ENCODE assay signal across 25 cellular contexts in the genomic region with DNA sequence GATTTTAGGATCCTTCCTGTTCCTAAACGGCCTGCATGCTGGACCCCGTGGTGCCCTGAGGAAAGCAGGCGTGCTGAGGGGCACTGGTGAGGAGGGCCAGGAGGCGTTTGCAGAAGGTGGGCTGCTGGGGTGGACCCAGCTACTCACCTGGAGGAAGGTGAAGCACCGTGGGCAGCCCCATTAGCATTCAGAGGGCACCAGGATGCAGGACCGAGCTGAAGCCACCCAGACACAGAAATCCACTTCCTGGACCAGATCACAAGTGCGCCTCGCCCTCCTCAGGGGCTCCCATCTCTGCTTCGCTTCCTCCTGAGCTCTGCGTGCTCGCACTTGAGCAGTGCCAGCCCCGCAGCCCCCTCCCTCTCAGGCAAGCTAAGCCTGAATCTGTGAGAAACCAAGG.
"Had no signal": no experiment of that assay in that cellular context is flagged by ENCODE, and none has a peak within 500 bp of the region (broad histone marks: within the 10 kb centered on the region; RNA-seq: fewer than 3 reads in every experiment).

No MANE protein-coding gene starts in this region.

- H3K4me3 ChIP-seq: left lung, lower lobe of right lung, neural progenitor cell, pancreas, psoas muscle, sigmoid colon, spleen, stomach, testis, thyroid gland, transverse colon, upper lobe of left lung, vagina had no signal

- H3K9me3 ChIP-seq: left lung, lower lobe of right lung, pancreas, psoas muscle, sigmoid colon, spleen, stomach, testis, thyroid gland, transverse colon, upper lobe of left lung, vagina had no signal

- H3K4me1 Mint-ChIP-seq: mesothelial cell of epicardium; naive B cell; natural killer cell; stimulated activated effector memory CD8-positive, alpha-beta T cell treated with anti-CD3 and anti-CD28 coated beads, Interleukin-12 subunit alpha, Interleukin-12 subunit beta, amount 100 ng/mL, for 72 hours had no signal

- H3K27ac ChIP-seq: left lung, lower lobe of right lung, neural progenitor cell, pancreas, psoas muscle, sigmoid colon, spleen, stomach, testis, thyroid gland, transverse colon, upper lobe of left lung, vagina had no signal

- H3K36me3 ChIP-seq: left lung, lower lobe of right lung, neural progenitor cell, pancreas, sigmoid colon, spleen, stomach, thyroid gland, transverse colon, upper lobe of left lung, vagina had no signal

- DNase-seq: hippocampal formation; left colon; left lung; lower lobe of right lung; mammary epithelial cell; mesendoderm; naive B cell; natural killer cell; nephron progenitor cell; pancreas; psoas muscle; sigmoid colon; small intestine; spleen; stimulated activated CD4-positive, alpha-beta T cell treated with anti-CD3 and anti-CD28 coated beads, Interleukin-4, amount 100 ng/mL, for 24 hours; stimulated activated naive CD4-positive, alpha-beta T cell; stomach; testis; thyroid gland; transverse colon; upper lobe of left lung had no signal

- H3K4me3 Mint-ChIP-seq: mesothelial cell of epicardium; naive B cell; natural killer cell; nephron progenitor cell; neural progenitor cell; stimulated activated effector memory CD8-positive, alpha-beta T cell treated with anti-CD3 and anti-CD28 coated beads, Interleukin-12 subunit alpha, Interleukin-12 subunit beta, amount 100 ng/mL, for 72 hours had no signal

- H3K27me3 ChIP-seq: neural progenitor cell, pancreas, sigmoid colon, stomach, testis, thyroid gland, transverse colon, upper lobe of left lung, vagina had no signal

- H3K27ac Mint-ChIP-seq: mesothelial cell of epicardium; natural killer cell; neural progenitor cell; stimulated activated effector memory CD8-positive, alpha-beta T cell treated with anti-CD3 and anti-CD28 coated beads, Interleukin-12 subunit alpha, Interleukin-12 subunit beta, amount 100 ng/mL, for 72 hours had no signal

- H3K36me3 Mint-ChIP-seq: mesothelial cell of epicardium; naive B cell; natural killer cell; neural progenitor cell; stimulated activated effector memory CD8-positive, alpha-beta T cell treated with anti-CD3 and anti-CD28 coated beads, Interleukin-12 subunit alpha, Interleukin-12 subunit beta, amount 100 ng/mL, for 72 hours had no signal

- H3K4me1 ChIP-seq: left lung, lower lobe of right lung, neural progenitor cell, pancreas, psoas muscle, sigmoid colon, spleen, testis, thyroid gland, transverse colon, upper lobe of left lung had no signal

- H3K4me2 ChIP-seq: neural progenitor cell had no signal

- H3K9ac ChIP-seq: neural progenitor cell had no signal

- ATAC-seq: left colon; left lung; lower lobe of right lung; natural killer cell; psoas muscle; stimulated activated effector memory CD8-positive, alpha-beta T cell treated with anti-CD3 and anti-CD28 coated beads, Interleukin-12 subunit alpha, Interleukin-12 subunit beta, amount 100 ng/mL, for 72 hours had no signal

- H3K9me3 Mint-ChIP-seq: mesothelial cell of epicardium; naive B cell; natural killer cell; nephron progenitor cell; neural progenitor cell; stimulated activated effector memory CD8-positive, alpha-beta T cell treated with anti-CD3 and anti-CD28 coated beads, Interleukin-12 subunit alpha, Interleukin-12 subunit beta, amount 100 ng/mL, for 72 hours had no signal
